Comparison of ENCODE assay signal across 20 cellular contexts in the genomic region with DNA sequence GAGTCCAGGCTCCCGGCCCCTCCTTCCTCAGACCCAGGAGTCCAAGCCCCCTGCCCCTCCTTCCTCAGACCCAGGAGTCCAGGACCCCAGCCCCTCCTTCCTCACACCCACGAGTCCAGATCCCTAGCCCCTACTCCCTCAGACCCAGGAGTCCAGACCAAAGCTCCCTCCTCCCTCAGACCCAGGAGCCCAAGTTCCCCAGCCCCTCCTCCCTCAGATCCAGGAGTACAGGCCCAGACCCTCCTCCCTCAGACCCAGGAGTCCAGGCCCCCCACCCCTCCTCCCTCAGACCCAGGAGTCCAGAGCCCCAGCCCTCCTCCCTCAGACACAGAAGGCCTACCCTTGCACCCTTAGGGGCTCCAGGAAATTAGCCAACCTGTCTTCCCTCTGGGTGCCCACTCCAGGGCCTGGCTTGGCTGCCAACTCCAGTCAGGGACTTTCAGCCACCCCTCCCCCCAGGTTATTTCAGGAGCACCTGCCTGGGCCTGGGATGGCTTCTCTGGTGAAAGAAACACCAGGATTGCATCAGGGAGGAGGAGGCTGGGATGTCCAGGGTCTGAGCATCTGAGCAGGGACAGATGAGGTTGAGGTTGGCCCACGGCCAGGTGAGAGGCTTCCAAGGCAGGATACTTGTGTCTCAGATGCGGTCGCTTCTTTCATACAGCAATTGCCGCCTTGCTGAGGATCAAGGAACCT. TPM values are rescaled to one million over a fixed set of nuclear protein-coding genes. Genes with fewer than 3 reads are reported as not detected.
DNase-seq lines count a peak whose midpoint lies in the region; ATAC-seq, FAIRE-seq and TF ChIP-seq lines count a peak whose summit lies in the region.
"Had no signal": no experiment of that assay in that cellular context is flagged by ENCODE, and none has a peak within 500 bp of the region (broad histone marks: within the 10 kb centered on the region; RNA-seq: fewer than 3 reads in every experiment).

A gene with protein sequence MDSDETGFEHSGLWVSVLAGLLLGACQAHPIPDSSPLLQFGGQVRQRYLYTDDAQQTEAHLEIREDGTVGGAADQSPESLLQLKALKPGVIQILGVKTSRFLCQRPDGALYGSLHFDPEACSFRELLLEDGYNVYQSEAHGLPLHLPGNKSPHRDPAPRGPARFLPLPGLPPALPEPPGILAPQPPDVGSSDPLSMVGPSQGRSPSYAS (plus strand): TSS at position 575 of the 696 bp plus-strand sequence. CDS start 713 bp downstream, outside the sequence.

- H2BK12ac ChIP-seq in H1 (ENCODE audit: low read depth, low read length) = peak within 1 kb of the TSS; percentile 94

- H2BK15ac ChIP-seq in H1 (ENCODE audit: low read length) = peak within 1 kb of the TSS; percentile 88; the same call in 1 of the 2 replicates

- no peak for FAIRE-seq in H1 (lab: Jason Lieb, UNC)
- FAIRE-seq: GM18507, H54 had no signal

- H3K27ac ChIP-seq in H1 (ENCODE audit: low read depth, low read length) = no peak within 1 kb of the TSS; the same call in 1 of the 2 replicates
- H3K27ac ChIP-seq in gastrocnemius medialis = peak within 1 kb of the TSS; percentile 46 to 71 (median 67)
- H3K27ac ChIP-seq: 22Rv1, upper lobe of right lung had no signal

- peaks cover 6 to 11% (median 8%) of the 10 kb centered on the region in 4 experiments for H3K36me3 ChIP-seq in H1 (ENCODE audit: control insufficient read depth in 2 of 4, insufficient read depth in 4 of 4, low read length in 3 of 4)
- no peaks in the 10 kb centered on the region for H3K36me3 ChIP-seq in gastrocnemius medialis
- H3K36me3 ChIP-seq: upper lobe of right lung had no signal

- H2AFZ ChIP-seq in H1 (ENCODE audit: low read length) = no peak within 1 kb of the TSS

- H3K27me3 ChIP-seq in H1 (replicated peaks in 1 of 4; ENCODE audit: control insufficient read depth in 3 of 4, extremely low read depth in 1 of 4, insufficient read depth in 3 of 4, low read length in 3 of 4) = no peaks in the 10 kb centered on the region
- H3K27me3 ChIP-seq in gastrocnemius medialis = no peaks in the 10 kb centered on the region
- H3K27me3 ChIP-seq: body of pancreas had no signal

- in situ Hi-C loops in gastrocnemius medialis (cut with MboI; ENCODE audit: low sequenced_read_pairs in 4 of 4) (no loop called here), KBM-7 (cut with MboI; ENCODE audit: low pct_unique_long_range_greater_than_20kb, low sequenced_read_pairs) (no loop called here)

- H3K9me3 ChIP-seq in H1 (ENCODE audit: insufficient read depth in 2 of 2, low read depth in 1 of 2, low read length in 1 of 2) = no peaks in the 10 kb centered on the region
- H3K9me3 ChIP-seq in gastrocnemius medialis = no peaks in the 10 kb centered on the region
- H3K9me3 ChIP-seq: body of pancreas, upper lobe of right lung had no signal

- TF ChIP-seq CTCF in H1 (IDR thresholded peaks at IDR 0.05; ENCODE audit: control extremely low read depth in 1 of 3, insufficient read depth in 1 of 3, low read depth in 1 of 3, low read length in 3 of 3) (no peak), gastrocnemius medialis (IDR thresholded peaks at IDR 0.05 in 4 of 5, conservative IDR thresholded peaks at IDR 0.05 in 1 of 5) (no peak)

- H3K23ac ChIP-seq in H1 (ENCODE audit: insufficient read length) = no peak within 1 kb of the TSS

- TF ChIP-seq RAD21 in H1 (IDR thresholded peaks at IDR 0.05 in 1 of 2, conservative IDR thresholded peaks at IDR 0.05 in 1 of 2; ENCODE audit: low read depth in 2 of 2, low read length in 2 of 2) = no peak

- peak within 1 kb of the TSS; percentile 87 for H2BK120ac ChIP-seq in H1 (replicated peaks; ENCODE audit: low read depth, low read length)

- 89% methylated on average over 5 of the region's 6 CpGs; no CpG with 5 or more reads in 1 of the 2 experiments for WGBS in H1 (ENCODE audit: extremely low coverage in 1 of 2, insufficient coverage in 1 of 2, insufficient read length in 1 of 2, insufficient replicate concordance in 2 of 2, low coverage in 1 of 2, low lambda C conversion rate in 2 of 2, missing lambda C conversion rate in 1 of 2), 2 experiments

- ATAC-seq in gastrocnemius medialis (peak; percentile 33 to 77), HG02798 (IDR thresholded peaks at IDR 0.05; ENCODE audit: poor library complexity, unreplicated experiment) (no peak)
- ATAC-seq: body of pancreas; sciatic nerve; SK-N-SH treated with all-trans-retinoic acid at 6 μM for 48 hours; stimulated activated effector memory CD8-positive, alpha-beta T cell treated with anti-CD3 and anti-CD28 coated beads, Interleukin-12 subunit alpha, Interleukin-12 subunit beta, amount 100 ng/mL, for 72 hours; upper lobe of right lung had no signal

- peaks cover 11% of the 10 kb centered on the region for H3K79me1 ChIP-seq in H1 (ENCODE audit: low read depth, low read length)

- H3K4me1 ChIP-seq in H1 (replicated peaks in 1 of 4; ENCODE audit: control insufficient read depth in 3 of 4, insufficient read depth in 4 of 4, low read length in 3 of 4) = peaks cover 3 to 25% (median 18%) of the 10 kb centered on the region in 4 experiments
- peaks cover 17 to 24% of the 10 kb centered on the region in 2 donors for H3K4me1 ChIP-seq in gastrocnemius medialis

- peak within 1 kb of the TSS; percentile 87 for H3K4ac ChIP-seq in H1 (replicated peaks; ENCODE audit: insufficient read length, low read depth, low read length)

- TF ChIP-seq EP300 in H1 (IDR thresholded peaks at IDR 0.05; ENCODE audit: borderline replicate concordance in 1 of 2, low read depth in 2 of 2, low read length in 2 of 2) = no peak

- H3K4me3 ChIP-seq in H1 (ENCODE audit: extremely low read depth in 1 of 4, insufficient read depth in 2 of 4, low read depth in 3 of 4, low read length in 4 of 4) (peak within 1 kb of the TSS in 1 of 4 experiments; percentile 36; a peak in 1 of 8 replicates), gastrocnemius medialis (no peak within 1 kb of the TSS)
- H3K4me3 ChIP-seq: body of pancreas, lung, upper lobe of right lung had no signal

- DNase-seq in DMS 273 (lab: John Stamatoyannopoulos, UW; ENCODE audit: unreplicated experiment) = peak; percentile 50
- no peak for DNase-seq in DMS 273 treated with DMSO at 0.1 percent for 48 hours (lab: John Stamatoyannopoulos, UW)
- peak; percentile 57 for DNase-seq in NCI-H2107 treated with DMSO at 0.1 percent for 48 hours (lab: John Stamatoyannopoulos, UW; ENCODE audit: unreplicated experiment)
- no peak for DNase-seq in H1 (ENCODE audit: low read depth in 1 of 2, low spot score in 2 of 2)
- peak; percentile 50 to 84 for DNase-seq in gastrocnemius medialis
- no peak for DNase-seq in KBM-7
- DNase-seq in NCI-H1694 treated with DMSO at 0.1 percent for 48 hours (lab: John Stamatoyannopoulos, UW) = no peak
- DNase-seq: activated naive CD4-positive, alpha-beta T cell treated with anti-CD3 and anti-CD28 coated beads for 36 hours; NCI-H2171; upper lobe of right lung had no signal

- intact Hi-C loops in gastrocnemius medialis (cut with DNase I; ENCODE audit: low total_unique reads) = no loop called here

- H3K23me2 ChIP-seq in H1 (ENCODE audit: low read depth, low read length) = peaks cover 12% of the 10 kb centered on the region

- peak within 1 kb of the TSS; percentile 80; the same call in 1 of the 2 replicates for H2BK20ac ChIP-seq in H1 (ENCODE audit: low read length)

- POLR2A ChIA-PET in H1 (lab: Charles Lee; ENCODE audit: partially characterized antibody) = interaction anchor here (0.6 to 2.4 kb wide), 15 partner anchors 7 to 141 kb away, joined by 3 to 11 read pairs (median 3); a partner anchor contains a TSS

- peak within 1 kb of the TSS; percentile 52 for H4K91ac ChIP-seq in H1 (replicated peaks; ENCODE audit: insufficient read length, low read length)

- no peak within 1 kb of the TSS for H3K14ac ChIP-seq in H1 (ENCODE audit: insufficient read length)

- H3K18ac ChIP-seq in H1 (ENCODE audit: extremely low read depth, low read length) = peak within 1 kb of the TSS; percentile 93

- peak within 1 kb of the TSS in 1 of 4 experiments; percentile 43; a peak in 2 of 7 replicates for H3K9ac ChIP-seq in H1 (replicated peaks in 1 of 4; ENCODE audit: extremely low read depth in 1 of 4, low read depth in 3 of 4, low read length in 3 of 4)

- peak within 1 kb of the TSS; percentile 68 for H2AK5ac ChIP-seq in H1 (ENCODE audit: low read depth, low read length)

- H2BK5ac ChIP-seq in H1 (ENCODE audit: low read depth, low read length) = peak within 1 kb of the TSS; percentile 93

- H3K79me2 ChIP-seq in H1 (ENCODE audit: control insufficient read depth in 1 of 2, insufficient read depth in 2 of 2, low read length in 2 of 2) = peaks cover 3 to 20% of the 10 kb centered on the region in 2 experiments; a peak in 3 of 4 replicates

- CTCF ChIA-PET in H1 (lab: Charles Lee; ENCODE audit: partially characterized antibody) = interaction anchor here (1.5 to 1.6 kb wide), 2 partner anchors 33 to 40 kb away, joined by 4 to 5 read pairs; no protein-coding TSS in a partner anchor

- peaks cover 0 to 2% of the 10 kb centered on the region in 2 experiments for H4K20me1 ChIP-seq in H1 (replicated peaks in 1 of 2; ENCODE audit: control insufficient read depth in 1 of 2, insufficient read depth in 2 of 2, low read length in 2 of 2)

- peak within 1 kb of the TSS; percentile 14 to 98; a peak in 3 of 4 replicates for H3K4me2 ChIP-seq in H1 (ENCODE audit: insufficient read depth in 1 of 2, low read depth in 2 of 2, low read length in 2 of 2)

- no peak for TF ChIP-seq POLR2A in H1 (IDR thresholded peaks at IDR 0.05; ENCODE audit: control extremely low read depth in 1 of 2, low read depth in 2 of 2, low read length in 2 of 2)
- no peak for TF ChIP-seq POLR2A in gastrocnemius medialis (IDR thresholded peaks at IDR 0.05)

- H4K8ac ChIP-seq in H1 (ENCODE audit: extremely low read depth, insufficient read depth, low read length) = peak within 1 kb of the TSS; percentile 39; the same call in 1 of the 2 replicates

- peak within 1 kb of the TSS; percentile 70 for H4K5ac ChIP-seq in H1 (ENCODE audit: insufficient read length, low read depth, low read length)

- H3K56ac ChIP-seq in H1 (replicated peaks; ENCODE audit: insufficient read length, low read depth, low read length) = peak within 1 kb of the TSS; percentile 57

TF ChIP-seq in H1, 55 proteins besides CTCF, POLR2A, EP300 and RAD21 (continues in another document):
- TF ChIP-seq JUN (IDR thresholded peaks at IDR 0.05; ENCODE audit: low read depth, low read length) = no peak
- no peak for TF ChIP-seq BACH1 (IDR thresholded peaks at IDR 0.05; ENCODE audit: low read length)
- 0 out of 2 replicates have a peak, but pooled peaks have one; percentile 22 for TF ChIP-seq SP1 (IDR thresholded peaks at IDR 0.05; ENCODE audit: low read depth, low read length)

RNA-seq across cellular contexts. Expression of the gene that starts here (rescaled TPM):
- 0.48 TPM in 1 of 2 replicates, not detected in the other for total RNA-seq in H1 (2021; fragmentation: NEBNext Ultra II Directional; extraction: Animal tissue kit (Norgen Biotek cat#: 25700))
- polyA plus RNA-seq in H1 (2011; rRNA removed) = 0.80 and 2.2 TPM in 2 replicates
- polyA plus RNA-seq in H1 (2011; cell fraction: cytosol; rRNA removed) = 1.5 TPM
- 5.9 TPM for polyA plus RNA-seq in H1 (2011; cell fraction: nucleus; rRNA removed)
- polyA plus RNA-seq in H1 (2012, experiment 1 of 2) = 0.41 to 0.80 TPM (median 0.75 TPM) in 3 of 4 replicates, not detected in the other
- polyA plus RNA-seq in H1 (2012, experiment 2 of 2) = 0.42 TPM
- 0.43 TPM for polyA plus RNA-seq in H1 (2013, experiment 1 of 2)
- 0.46 TPM for polyA plus RNA-seq in H1 (2013, experiment 2 of 2)
- polyA minus RNA-seq in H1 (2011; rRNA and poly(A)+ RNA removed) = 0.41 and 0.69 TPM in 2 replicates
- polyA minus RNA-seq in H1 (2011; cell fraction: cytosol; rRNA and poly(A)+ RNA removed) = not detected
- polyA minus RNA-seq in H1 (2011; cell fraction: nucleus; rRNA and poly(A)+ RNA removed) = 1.9 TPM
- not detected for total RNA-seq in gastrocnemius medialis
- total RNA-seq: activated naive CD4-positive, alpha-beta T cell treated with anti-CD3 and anti-CD28 coated beads for 36 hours; body of pancreas; lung; sciatic nerve; upper lobe of right lung had no signal
- polyA plus RNA-seq: lung, neural cell had no signal

Comparison
In these comparisons a context has a peak if more than half of its experiments do, and no peak if none do; other contexts are left out.
1. DNase-seq: peak in DMS 273 (single experiment) and NCI-H2107 treated with DMSO at 0.1 percent for 48 hours (single experiment); none in DMS 273 treated with DMSO at 0.1 percent for 48 hours (single experiment), H1 (0 of 2), KBM-7 (single experiment) and NCI-H1694 treated with DMSO at 0.1 percent for 48 hours (single experiment).
2. Peak in DNase-seq, ATAC-seq and H3K27ac ChIP-seq in gastrocnemius medialis; RNA of the gene not detected or under 1 TPM.